In genomic region chr7:70415179-70415972, GRCh38 we compare ENCODE assay signal across 14 cellular contexts.
DNase-seq lines count a peak whose midpoint lies in the region; ATAC-seq and TF ChIP-seq lines count a peak whose summit lies in the region.
"Had no signal": no experiment of that assay in that cellular context is flagged by ENCODE, and none has a peak within 500 bp of the region (broad histone marks: within the 10 kb centered on the region; RNA-seq: fewer than 3 reads in every experiment).

No MANE protein-coding gene starts in this region.

- no peaks in the 10 kb centered on the region for H3K27me3 ChIP-seq in left lung
- H3K27me3 ChIP-seq in tibial nerve, result no peaks in the 10 kb centered on the region

- H3K9me3 ChIP-seq in left lung (no peaks in the 10 kb centered on the region), tibial nerve (no peaks in the 10 kb centered on the region)

- intact Hi-C loops in left lung (cut with DNase I), result no loop called here

- H3K4me1 ChIP-seq in left lung, result no peaks in the 10 kb centered on the region
- H3K4me1 ChIP-seq in tibial nerve, result peaks cover 0 to 2% (median 0%) of the 10 kb centered on the region in 4 donors

- ATAC-seq in GM18511 (IDR thresholded peaks at IDR 0.05; ENCODE audit: unreplicated experiment) (peak; percentile 63), GM21529 (IDR thresholded peaks at IDR 0.05; ENCODE audit: unreplicated experiment) (peak; percentile 70), HG03064 (IDR thresholded peaks at IDR 0.05; ENCODE audit: low read depth, unreplicated experiment) (peak; percentile 75), left lung (peak; percentile 60)
- ATAC-seq: stimulated activated naive CD8-positive, alpha-beta T cell treated with anti-CD3 and anti-CD28 coated beads, Interleukin-15, Interleukin-2, amounts not matched to agents 100 U/mL and 50 U/mL, for 24 hours had no signal

- no peak for DNase-seq in left lung
- no peak for DNase-seq in tibial nerve (ENCODE audit: low spot score in 2 of 2)
- no peak for DNase-seq in T-helper 2 cell
- DNase-seq in SHP77 (lab: John Stamatoyannopoulos, UW), result no peak
- no peak for DNase-seq in NCI-H1105 (lab: John Stamatoyannopoulos, UW)
- DNase-seq: activated CD4-positive, alpha-beta memory T cell treated with anti-CD3 and anti-CD28 coated beads for 36 hours; activated effector memory CD4-positive, alpha-beta T cell treated with anti-CD3 and anti-CD28 coated beads, Interleukin-2, amount 50 U/mL, for 16 hours; caudate nucleus; posterior cingulate gyrus; stimulated activated CD4-positive, alpha-beta T cell treated with anti-CD3 and anti-CD28 coated beads, Interleukin-2, amount 100 ng/mL, for 24 hours; stimulated activated naive CD8-positive, alpha-beta T cell treated with anti-CD3 and anti-CD28 coated beads, Interleukin-15, Interleukin-2, amounts not matched to agents 100 U/mL and 50 U/mL, for 24 hours had no signal

- no peak for TF ChIP-seq EP300 in tibial nerve (IDR thresholded peaks at IDR 0.05)

- H3K27ac ChIP-seq in left lung (no peak overlapping the region), tibial nerve (no peak overlapping the region)

- H3K4me3 ChIP-seq in left lung, result no peak overlapping the region
- H3K4me3 ChIP-seq in tibial nerve, result no peak overlapping the region

- H3K36me3 ChIP-seq in left lung (no peaks in the 10 kb centered on the region), tibial nerve (no peaks in the 10 kb centered on the region)

- TF ChIP-seq POLR2A in tibial nerve (IDR thresholded peaks at IDR 0.05), result no peak

- TF ChIP-seq CTCF in left lung (IDR thresholded peaks at IDR 0.05) (no peak), tibial nerve (IDR thresholded peaks at IDR 0.05) (no peak)

- WGBS in tibial nerve, 2 donors, result 89 to 90% methylated on average over 10 of the region's 10 CpGs
